In the genomic region with DNA sequence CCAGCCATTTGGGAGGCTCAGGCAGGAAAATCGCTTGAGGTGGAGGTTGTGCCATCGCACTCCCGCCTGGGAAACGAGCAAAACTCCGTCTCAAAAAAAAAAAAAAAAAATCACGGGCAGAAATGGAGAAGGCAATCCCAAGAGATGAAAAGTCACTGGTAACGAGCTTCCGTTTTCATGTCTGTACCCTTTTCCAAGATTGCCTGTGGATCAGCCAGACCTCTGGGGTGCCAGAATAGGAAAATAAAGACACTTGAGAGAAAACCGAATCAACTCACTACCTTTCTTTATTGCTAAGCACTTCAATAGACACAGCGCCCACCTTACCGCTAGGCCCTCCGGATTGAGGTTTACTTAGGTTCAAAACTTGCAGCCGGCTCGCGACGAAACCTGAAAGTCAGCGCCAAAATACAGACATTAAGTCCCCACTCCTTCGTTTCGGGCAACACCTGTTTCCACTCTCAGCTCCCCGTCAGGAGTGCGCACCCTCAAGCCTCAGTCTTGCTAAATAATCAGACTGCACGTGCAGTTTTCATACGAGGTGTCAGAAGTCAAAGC, we compare ENCODE assay signal across 9 cellular contexts. TPM values are rescaled to one million over a fixed set of nuclear protein-coding genes. Genes with fewer than 3 reads are reported as not detected.
A peak's percentile ranks its signal among the peaks of the same experiment; 100 is the strongest.
DNase-seq lines count a peak whose midpoint lies in the region; ATAC-seq and TF ChIP-seq lines count a peak whose summit lies in the region.
"Had no signal": no experiment of that assay in that cellular context is flagged by ENCODE, and none has a peak within 500 bp of the region (broad histone marks: within the 10 kb centered on the region; RNA-seq: fewer than 3 reads in every experiment).

No MANE protein-coding gene starts in this region.

- H3K36me3 ChIP-seq in HCT116 (ENCODE audit: control insufficient read depth in 1 of 2, insufficient read depth in 2 of 2, low read length in 2 of 2) = peaks cover 0 to 32% of the 10 kb centered on the region in 2 experiments; a peak in 2 of 4 replicates
- H3K36me3 ChIP-seq in skeletal muscle tissue (ENCODE audit: control insufficient read depth in 3 of 3, insufficient read depth in 3 of 3, low read length in 3 of 3) = peaks cover 4 to 10% (median 9%) of the 10 kb centered on the region in 3 donors

- H4K20me1 ChIP-seq in HCT116 (ENCODE audit: insufficient read depth) = no peaks in the 10 kb centered on the region; the same call in 1 of the 2 replicates

- H3K79me2 ChIP-seq in HCT116 (ENCODE audit: insufficient read depth, low read length) = peaks cover 74% of the 10 kb centered on the region

- peak overlapping the region; percentile 77 to 98 for H3K4me3 ChIP-seq in HCT116 (replicated peaks in 1 of 2; ENCODE audit: low read depth in 1 of 2, low read length in 2 of 2)
- H3K4me3 ChIP-seq in fibroblast of pulmonary artery (replicated peaks; ENCODE audit: low read depth, low read length) = peak overlapping the region; percentile 94
- peak overlapping the region; percentile 94 to 98 (median 97) for H3K4me3 ChIP-seq in skeletal muscle tissue (ENCODE audit: low read length in 3 of 3)

- H3K4me3 Mint-ChIP-seq in T-helper 2 cell treated with Interferon-gamma antibody and Interleukin-4, amounts not matched to agents 5 μg/mL and 100 μg/mL, for 36 hours = peak overlapping the region; percentile 82

- intact Hi-C loops in HCT116 (cut with micrococcal nuclease) = loop anchor here (5.0 kb wide), 2 partner anchors 68 to 868 kb away; a partner anchor contains a TSS

- no peaks in the 10 kb centered on the region for H3K9me3 ChIP-seq in HCT116 (ENCODE audit: control insufficient read depth in 1 of 2, insufficient read depth in 1 of 2, low read depth in 1 of 2, low read length in 2 of 2)
- H3K9me3 ChIP-seq in skeletal muscle tissue (ENCODE audit: control insufficient read depth in 3 of 3, low read length in 3 of 3) = no peaks in the 10 kb centered on the region

- ATAC-seq in HCT116 = no peak
- ATAC-seq in GM19455 (IDR thresholded peaks at IDR 0.05; ENCODE audit: unreplicated experiment) = no peak
- no peak for ATAC-seq in GM18519 (IDR thresholded peaks at IDR 0.05; ENCODE audit: low FRiP score, unreplicated experiment)
- no peak for ATAC-seq in HG02642 (IDR thresholded peaks at IDR 0.05; ENCODE audit: poor library complexity, unreplicated experiment)

- BruUV-seq in HCT116 (replicated peaks; lab: Mats Ljungman, UMichigan) = TSS peak; percentile 85

- H2AFZ ChIP-seq in HCT116 (ENCODE audit: low read depth, low read length, poor library complexity, severe bottlenecking) = no peak overlapping the region

- H3K27ac Mint-ChIP-seq in T-helper 2 cell treated with Interferon-gamma antibody and Interleukin-4, amounts not matched to agents 5 μg/mL and 100 μg/mL, for 36 hours = peak overlapping the region; percentile 74

- POLR2A ChIA-PET in HCT116 (lab: Charles Lee) (interaction anchor here (0.6 to 1.8 kb wide), 26 partner anchors 13 to 382 kb away, joined by 3 to 21 read pairs (median 6); a partner anchor contains a TSS), GM10248 (lab: Yijun Ruan, JAX) (interaction anchor here (0.6 to 1.8 kb wide), 44 partner anchors 8 to 1449 kb away, joined by 3 to 40 read pairs (median 6); a partner anchor contains a TSS)

- CTCF ChIA-PET in HCT116 (lab: Charles Lee) = interaction anchor here (1.2 kb wide), 2 partner anchors 14 to 132 kb away, joined by 5 to 11 read pairs; no protein-coding TSS in a partner anchor
- CTCF ChIA-PET in GM10248 (lab: Yijun Ruan, JAX) = interaction anchor here (0.7 to 6.3 kb wide), 7 partner anchors 14 to 151 kb away, joined by 3 to 78 read pairs (median 4); a partner anchor contains a TSS

- H3K4me1 Mint-ChIP-seq in T-helper 2 cell treated with Interferon-gamma antibody and Interleukin-4, amounts not matched to agents 5 μg/mL and 100 μg/mL, for 36 hours (ENCODE audit: low read depth) = peaks cover 26% of the 10 kb centered on the region

- DNase-seq in HCT116 (ENCODE audit: low read depth, low spot score) = no peak
- DNase-seq in T-helper 2 cell treated with Interferon-gamma antibody and Interleukin-4, amounts not matched to agents 5 μg/mL and 100 μg/mL, for 36 hours (ENCODE audit: low spot score) = no peak
- DNase-seq in fibroblast of pulmonary artery (ENCODE audit: low read depth) = peak; percentile 19
- no peak for DNase-seq in GM10248 (ENCODE audit: extremely low spot score)

- no peak for TF ChIP-seq POLR2A in HCT116 (IDR thresholded peaks at IDR 0.05; ENCODE audit: borderline replicate concordance, extremely low read depth, insufficient read depth, insufficient read length)

- H3K4me1 ChIP-seq in HCT116 (ENCODE audit: control insufficient read depth in 1 of 2, insufficient read depth in 2 of 2, low read length in 2 of 2) (peaks cover 50 to 76% of the 10 kb centered on the region in 2 experiments), skeletal muscle tissue (ENCODE audit: control insufficient read depth in 3 of 3, insufficient read depth in 3 of 3, low read length in 3 of 3) (peaks cover 77 to 90% (median 85%) of the 10 kb centered on the region in 3 donors)

- H3K27me3 ChIP-seq in HCT116 (ENCODE audit: insufficient read depth, low read length) = no peaks in the 10 kb centered on the region
- no peaks in the 10 kb centered on the region for H3K27me3 ChIP-seq in skeletal muscle tissue (ENCODE audit: control insufficient read depth in 3 of 3, insufficient read depth in 3 of 3, low read length in 3 of 3)

- peak overlapping the region; percentile 99 for H3K4me2 ChIP-seq in HCT116 (ENCODE audit: low read length)

- RAD21 ChIA-PET in HCT116 (lab: Charles Lee; ENCODE audit: low non-redundant PET in 1 of 2, low total read pairs in 2 of 2, uncharacterized antibody in 2 of 2, unreplicated experiment in 2 of 2) = no interaction called here

- TF ChIP-seq RAD21 in HCT116 (IDR thresholded peaks at IDR 0.05; ENCODE audit: low read depth) = no peak

- H3K27ac ChIP-seq in HCT116 (ENCODE audit: low read depth, low read length) (peak overlapping the region; percentile 84), skeletal muscle tissue (ENCODE audit: low read depth, low read length) (peak overlapping the region; percentile 80)

- H3K9ac ChIP-seq in HCT116 (ENCODE audit: low read length) (peak overlapping the region; percentile 91), skeletal muscle tissue (ENCODE audit: low read depth in 1 of 3, low read length in 3 of 3) (peak overlapping the region; percentile 92 to 98 (median 98))

- no peak for TF ChIP-seq CTCF in HCT116 (IDR thresholded peaks at IDR 0.05 in 2 of 3, conservative IDR thresholded peaks at IDR 0.05 in 1 of 3; ENCODE audit: borderline replicate concordance in 1 of 3, insufficient read depth in 1 of 3, low read depth in 2 of 3, low read length in 2 of 3)
- TF ChIP-seq CTCF in fibroblast of pulmonary artery (IDR thresholded peaks at IDR 0.05; ENCODE audit: low read length, missing control alignments) = no peak
- no peak for TF ChIP-seq CTCF in GM10248 (IDR thresholded peaks at IDR 0.05; ENCODE audit: control extremely low read depth, extremely low read depth, low read depth, missing control alignments)

- no peaks in the 10 kb centered on the region for H3K9me3 Mint-ChIP-seq in T-helper 2 cell treated with Interferon-gamma antibody and Interleukin-4, amounts not matched to agents 5 μg/mL and 100 μg/mL, for 36 hours

- no peaks in the 10 kb centered on the region for H3K27me3 Mint-ChIP-seq in T-helper 2 cell treated with Interferon-gamma antibody and Interleukin-4, amounts not matched to agents 5 μg/mL and 100 μg/mL, for 36 hours (ENCODE audit: low read depth)

- H3K9me2 ChIP-seq in HCT116 (ENCODE audit: insufficient read depth) = no peaks in the 10 kb centered on the region

- peaks cover 35% of the 10 kb centered on the region for H3K36me3 Mint-ChIP-seq in T-helper 2 cell treated with Interferon-gamma antibody and Interleukin-4, amounts not matched to agents 5 μg/mL and 100 μg/mL, for 36 hours (ENCODE audit: low read depth)

TF ChIP-seq in HCT116, 20 proteins besides CTCF, POLR2A, EP300 and RAD21 (continues in another document):
- TF ChIP-seq YY1 (IDR thresholded peaks at IDR 0.05; ENCODE audit: extremely low read depth, insufficient replicate concordance, low read depth, low read length) (no peak), ELF1 (IDR thresholded peaks at IDR 0.05; ENCODE audit: borderline replicate concordance, low read depth) (no peak), ZFX (IDR thresholded peaks at IDR 0.05) (no peak), EGR1 (IDR thresholded peaks at IDR 0.05; ENCODE audit: low read depth) (no peak), JUND (IDR thresholded peaks at IDR 0.05) (no peak), FOSL1 (IDR thresholded peaks at IDR 0.05; ENCODE audit: low read depth) (no peak), POLR2AphosphoS5 (IDR thresholded peaks at IDR 0.05; ENCODE audit: low read depth, low read length) (no peak), CEBPB (IDR thresholded peaks at IDR 0.05; ENCODE audit: low read depth) (no peak)
- TF ChIP-seq, protein P1, sequence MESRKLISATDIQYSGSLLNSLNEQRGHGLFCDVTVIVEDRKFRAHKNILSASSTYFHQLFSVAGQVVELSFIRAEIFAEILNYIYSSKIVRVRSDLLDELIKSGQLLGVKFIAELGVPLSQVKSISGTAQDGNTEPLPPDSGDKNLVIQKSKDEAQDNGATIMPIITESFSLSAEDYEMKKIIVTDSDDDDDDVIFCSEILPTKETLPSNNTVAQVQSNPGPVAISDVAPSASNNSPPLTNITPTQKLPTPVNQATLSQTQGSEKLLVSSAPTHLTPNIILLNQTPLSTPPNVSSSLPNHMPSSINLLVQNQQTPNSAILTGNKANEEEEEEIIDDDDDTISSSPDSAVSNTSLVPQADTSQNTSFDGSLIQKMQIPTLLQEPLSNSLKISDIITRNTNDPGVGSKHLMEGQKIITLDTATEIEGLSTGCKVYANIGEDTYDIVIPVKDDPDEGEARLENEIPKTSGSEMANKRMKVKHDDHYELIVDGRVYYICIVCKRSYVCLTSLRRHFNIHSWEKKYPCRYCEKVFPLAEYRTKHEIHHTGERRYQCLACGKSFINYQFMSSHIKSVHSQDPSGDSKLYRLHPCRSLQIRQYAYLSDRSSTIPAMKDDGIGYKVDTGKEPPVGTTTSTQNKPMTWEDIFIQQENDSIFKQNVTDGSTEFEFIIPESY (IDR thresholded peaks at IDR 0.05; ENCODE audit: extremely low read depth, insufficient replicate concordance, low read length) = no peak

RNA-seq across cellular contexts. Expression of a gene that starts 1.0 kb away (rescaled TPM):
- total RNA-seq in HCT116 (2021; ENCODE audit: unreplicated experiment) (160 TPM), skeletal muscle tissue (24.0 TPM)
- polyA plus RNA-seq in HCT116 (2012) = 125 and 134 TPM in 2 replicates

RNA-seq across cellular contexts. Expression of a gene that starts 6.2 kb away (rescaled TPM):
- total RNA-seq in HCT116 (2021; ENCODE audit: unreplicated experiment) (44.9 TPM), skeletal muscle tissue (not detected)
- 43.9 and 46.7 TPM in 2 replicates for polyA plus RNA-seq in HCT116 (2012)

RNA-seq across cellular contexts. Expression of a gene that starts 18.9 kb away (rescaled TPM):
- total RNA-seq in HCT116 (2021; ENCODE audit: unreplicated experiment) = 137 TPM
- polyA plus RNA-seq in HCT116 (2012) = 109 and 142 TPM in 2 replicates
- 88.7 TPM for total RNA-seq in skeletal muscle tissue

RNA-seq across cellular contexts. Expression of a gene that starts 41.8 kb away (rescaled TPM):
- total RNA-seq in HCT116 (2021; ENCODE audit: unreplicated experiment) (5.9 TPM), skeletal muscle tissue (0.52 TPM)
- polyA plus RNA-seq in HCT116 (2012) = 2.3 and 3.2 TPM in 2 replicates
- total RNA-seq: subcutaneous adipose tissue had no signal

RNA-seq across cellular contexts. Expression of a gene that starts 50.6 kb away (rescaled TPM):
- total RNA-seq in HCT116 (2021; ENCODE audit: unreplicated experiment) (58.7 TPM), skeletal muscle tissue (7.8 TPM)
- 90.9 and 100 TPM in 2 replicates for polyA plus RNA-seq in HCT116 (2012)

Comparison
In these comparisons a context has a peak if more than half of its experiments do, and no peak if none do; other contexts are left out.
1. RNA of a gene that starts 6.2 kb away (total RNA-seq): 44.9 TPM in HCT116 (single experiment); not detected in skeletal muscle tissue (single experiment); every median in the first group is over 10 times any median in the second.
2. Peak in every context shown above with its lines, with median percentiles within 50 percentile points of each other: H3K4me3 ChIP-seq.